Comparison of ENCODE assay signal across 1 cellular context in genomic region chr3:129211772-129212171, GRCh38.
A peak's percentile ranks its signal among the peaks of the same experiment; 100 is the strongest.
TF ChIP-seq lines count a peak whose summit lies in the region.

No MANE protein-coding gene starts in this region.

TF ChIP-seq in HepG2, 621 proteins besides CTCF, POLR2A, EP300 and RAD21 (continued from another document and continues in another):
- TF ChIP-seq FOXA3 (CRISPR knock-in tag; IDR thresholded peaks at IDR 0.05), result no peak
- no peak for TF ChIP-seq DDIT3 (CRISPR knock-in tag; IDR thresholded peaks at IDR 0.05)
- TF ChIP-seq ZBTB34 (CRISPR knock-in tag; IDR thresholded peaks at IDR 0.05), result no peak
- no peak for TF ChIP-seq ZNF660 (CRISPR knock-in tag; IDR thresholded peaks at IDR 0.05; ENCODE audit: borderline replicate concordance, low read depth)
- no peak for TF ChIP-seq ZFAT (CRISPR knock-in tag; conservative IDR thresholded peaks at IDR 0.05)
- 0 out of 2 replicates have a peak, but pooled peaks have one; percentile 19 for TF ChIP-seq FOXP4 (CRISPR knock-in tag; IDR thresholded peaks at IDR 0.05)
- TF ChIP-seq IKZF5 (CRISPR knock-in tag; IDR thresholded peaks at IDR 0.05), result 0 out of 2 replicates have a peak, but pooled peaks have one; percentile 17
- TF ChIP-seq EZH2 (conservative IDR thresholded peaks at IDR 0.05; ENCODE audit: low read depth, low read length), result no peak
- no peak for TF ChIP-seq ZNF607 (CRISPR knock-in tag; IDR thresholded peaks at IDR 0.05; ENCODE audit: borderline replicate concordance)
- TF ChIP-seq ZNF543 (CRISPR knock-in tag; IDR thresholded peaks at IDR 0.05), result no peak
- no peak for TF ChIP-seq MBNL3 (CRISPR knock-in tag; conservative IDR thresholded peaks at IDR 0.05)
- TF ChIP-seq KMT2A (CRISPR knock-in tag; IDR thresholded peaks at IDR 0.05), result no peak
- no peak for TF ChIP-seq ZNF20 (CRISPR knock-in tag; IDR thresholded peaks at IDR 0.05)
- TF ChIP-seq ZNF598 (CRISPR knock-in tag; IDR thresholded peaks at IDR 0.05; ENCODE audit: borderline replicate concordance), result no peak
- no peak for TF ChIP-seq PAXIP1 (CRISPR knock-in tag; conservative IDR thresholded peaks at IDR 0.05)
- 0 out of 2 replicates have a peak, but pooled peaks have one; percentile 25 for TF ChIP-seq NFIC (IDR thresholded peaks at IDR 0.05; ENCODE audit: low read length)
- no peak for TF ChIP-seq BORCS8-MEF2B (CRISPR knock-in tag; IDR thresholded peaks at IDR 0.05)
- TF ChIP-seq NFE2L2 (IDR thresholded peaks at IDR 0.05; ENCODE audit: low read length), result no peak
- no peak for TF ChIP-seq FOXM1 (CRISPR knock-in tag; IDR thresholded peaks at IDR 0.05)
- peak; percentile 18; the same call in 1 of the 2 replicates for TF ChIP-seq NFKB2 (CRISPR knock-in tag; IDR thresholded peaks at IDR 0.05; ENCODE audit: borderline replicate concordance)
- TF ChIP-seq DNMT3B (CRISPR knock-in tag; conservative IDR thresholded peaks at IDR 0.05), result no peak
- peak; percentile 49; the same call in 1 of the 2 replicates for TF ChIP-seq ZNF350 (CRISPR knock-in tag; IDR thresholded peaks at IDR 0.05; ENCODE audit: borderline replicate concordance, low read depth)
- TF ChIP-seq ARNT2 (CRISPR knock-in tag; IDR thresholded peaks at IDR 0.05; ENCODE audit: low read depth), result no peak
- no peak for TF ChIP-seq FOXK1 (CRISPR knock-in tag; IDR thresholded peaks at IDR 0.05; ENCODE audit: borderline replicate concordance, low read depth)
- peak; percentile 38 to 50 for TF ChIP-seq MAFK (conservative IDR thresholded peaks at IDR 0.05 in 1 of 2, IDR thresholded peaks at IDR 0.05 in 1 of 2; ENCODE audit: low read length in 2 of 2)
- TF ChIP-seq ZNF274 (CRISPR knock-in tag; IDR thresholded peaks at IDR 0.05), result no peak
- no peak for TF ChIP-seq ZNF414 (CRISPR knock-in tag; IDR thresholded peaks at IDR 0.05)
- TF ChIP-seq RBM39 (IDR thresholded peaks at IDR 0.05; ENCODE audit: low read depth, low read length, poor library complexity, severe bottlenecking), result no peak
- no peak for TF ChIP-seq JUN (CRISPR knock-in tag; IDR thresholded peaks at IDR 0.05)
- no peak for TF ChIP-seq REST (IDR thresholded peaks at IDR 0.05; ENCODE audit: borderline replicate concordance in 1 of 2, low read depth in 1 of 2, low read length in 2 of 2)
- no peak for TF ChIP-seq E2F2 (CRISPR knock-in tag; IDR thresholded peaks at IDR 0.05; ENCODE audit: borderline replicate concordance)
- TF ChIP-seq ZNF30 (CRISPR knock-in tag; IDR thresholded peaks at IDR 0.05), result no peak
- TF ChIP-seq ZNF292 (CRISPR knock-in tag; IDR thresholded peaks at IDR 0.05; ENCODE audit: borderline replicate concordance, low read depth), result peak; percentile 39; the same call in 1 of the 2 replicates
- peak; percentile 39; the same call in 1 of the 2 replicates for TF ChIP-seq NFE2 (CRISPR knock-in tag; IDR thresholded peaks at IDR 0.05)
- no peak for TF ChIP-seq MTA1 (CRISPR knock-in tag; IDR thresholded peaks at IDR 0.05; ENCODE audit: borderline replicate concordance)
- TF ChIP-seq TRAFD1 (CRISPR knock-in tag; IDR thresholded peaks at IDR 0.05; ENCODE audit: borderline replicate concordance), result no peak
- TF ChIP-seq IKZF4 (CRISPR knock-in tag; IDR thresholded peaks at IDR 0.05; ENCODE audit: borderline replicate concordance, low read depth, not compliant biosample characterization), result no peak
- TF ChIP-seq GFI1 (CRISPR knock-in tag; IDR thresholded peaks at IDR 0.05; ENCODE audit: borderline replicate concordance), result no peak
- TF ChIP-seq YEATS4 (CRISPR knock-in tag; IDR thresholded peaks at IDR 0.05; ENCODE audit: borderline replicate concordance), result no peak
- TF ChIP-seq SAP130 (CRISPR knock-in tag; IDR thresholded peaks at IDR 0.05; ENCODE audit: low read depth), result 0 out of 2 replicates have a peak, but pooled peaks have one; percentile 15
- TF ChIP-seq ZNF672 (CRISPR knock-in tag; IDR thresholded peaks at IDR 0.05), result no peak
- no peak for TF ChIP-seq HOXA9 (CRISPR knock-in tag; IDR thresholded peaks at IDR 0.05; ENCODE audit: borderline replicate concordance)
- TF ChIP-seq ZNF44 (CRISPR knock-in tag; IDR thresholded peaks at IDR 0.05), result no peak
- TF ChIP-seq ZNF577 (CRISPR knock-in tag; IDR thresholded peaks at IDR 0.05; ENCODE audit: borderline replicate concordance, low read depth), result no peak
- no peak for TF ChIP-seq ZNF652 (CRISPR knock-in tag; IDR thresholded peaks at IDR 0.05; ENCODE audit: borderline replicate concordance, low read depth)
- no peak for TF ChIP-seq ZNF333 (CRISPR knock-in tag; IDR thresholded peaks at IDR 0.05; ENCODE audit: borderline replicate concordance)
- no peak for TF ChIP-seq RARA (CRISPR knock-in tag; IDR thresholded peaks at IDR 0.05)
- no peak for TF ChIP-seq SMAD3 (CRISPR knock-in tag; IDR thresholded peaks at IDR 0.05)
- no peak for TF ChIP-seq ZBTB33 (CRISPR knock-in tag; IDR thresholded peaks at IDR 0.05)
- peak; percentile 40; the same call in 1 of the 2 replicates for TF ChIP-seq ZFX (CRISPR knock-in tag; IDR thresholded peaks at IDR 0.05; ENCODE audit: low read depth)
- TF ChIP-seq CC2D1A (CRISPR knock-in tag; IDR thresholded peaks at IDR 0.05), result no peak
